In genomic region chr14:64707661-64708060, GRCh38 we compare ENCODE assay signal across 8 cellular contexts. TPM values are rescaled to one million over a fixed set of nuclear protein-coding genes. Genes with fewer than 3 reads are reported as not detected.
DNase-seq lines count a peak whose midpoint lies in the region; ATAC-seq and TF ChIP-seq lines count a peak whose summit lies in the region.

No MANE protein-coding gene starts in this region.

- TSS peak; percentile 3 for BruUV-seq in Caco-2 (replicated peaks; lab: Mats Ljungman, UMichigan)

- peak in 1 of 2 experiments; percentile 53 for DNase-seq in Caco-2
- peak; percentile 43 for DNase-seq in NOMO-1 treated with DMSO at 0.1 percent for 48 hours (lab: John Stamatoyannopoulos, UW; ENCODE audit: unreplicated experiment)
- no peak for DNase-seq in endothelial cell (ENCODE audit: low spot score)
- peak; percentile 81 for DNase-seq in non-pigmented ciliary epithelial cell (ENCODE audit: low read depth)
- no peak for DNase-seq in NAMALWA (ENCODE audit: low spot score)
- DNase-seq in NCI-H524 treated with DMSO at 0.1 percent for 48 hours (lab: John Stamatoyannopoulos, UW) = no peak

- H3K27ac Mint-ChIP-seq in Caco-2 (ENCODE audit: unreplicated experiment) = peak overlapping the region; percentile 42
- H3K27ac Mint-ChIP-seq in endothelial cell (ENCODE audit: unreplicated experiment) = peak overlapping the region; percentile 19

- H3K4me3 Mint-ChIP-seq in Caco-2 (ENCODE audit: unreplicated experiment) (peak overlapping the region; percentile 83), endothelial cell (ENCODE audit: unreplicated experiment) (peak overlapping the region; percentile 71)

- H3K36me3 Mint-ChIP-seq in Caco-2 (ENCODE audit: insufficient read depth, unreplicated experiment) (peaks cover 56% of the 10 kb centered on the region), endothelial cell (ENCODE audit: low read depth, unreplicated experiment) (peaks cover 15% of the 10 kb centered on the region)

- no peak overlapping the region for H3K4me3 ChIP-seq in Caco-2 (ENCODE audit: low read depth, low read length)

- H3K9me3 Mint-ChIP-seq in Caco-2 (ENCODE audit: unreplicated experiment) (peaks cover 5% of the 10 kb centered on the region), endothelial cell (ENCODE audit: unreplicated experiment) (no peaks in the 10 kb centered on the region)

- intact Hi-C loops in Caco-2 (cut with micrococcal nuclease; ENCODE audit: unreplicated experiment) = loop anchor here (2.0 kb wide), 1 partner anchor 17 kb away; no protein-coding TSS in a partner anchor

- peaks cover 5% of the 10 kb centered on the region for H3K36me3 ChIP-seq in Caco-2 (ENCODE audit: control insufficient read depth, insufficient read depth, low read length)

- H3K4me1 ChIP-seq in Caco-2 = peaks cover 30% of the 10 kb centered on the region

- H3K27me3 Mint-ChIP-seq in Caco-2 (ENCODE audit: insufficient read depth, unreplicated experiment) (no peaks in the 10 kb centered on the region), endothelial cell (ENCODE audit: unreplicated experiment) (peaks cover 12% of the 10 kb centered on the region)

- ATAC-seq in GM21825 (IDR thresholded peaks at IDR 0.05; ENCODE audit: unreplicated experiment) (no peak), HG03097 (IDR thresholded peaks at IDR 0.05; ENCODE audit: low FRiP score, unreplicated experiment) (no peak)

- CTCF ChIA-PET in Caco-2 (lab: Charles Lee) = interaction anchor here (0.7 kb wide), 1 partner anchor 59 kb away, joined by 4 read pairs; no protein-coding TSS in a partner anchor

- POLR2A ChIA-PET in Caco-2 (lab: Charles Lee) = interaction anchor here (1.2 kb wide), 1 partner anchor 51 kb away, joined by 4 read pairs; no protein-coding TSS in a partner anchor

- H3K27me3 ChIP-seq in Caco-2 (replicated peaks; ENCODE audit: control insufficient read depth, insufficient read depth, low read length) = no peaks in the 10 kb centered on the region

- H3K9me3 ChIP-seq in Caco-2 = peaks cover 8% of the 10 kb centered on the region

- TF ChIP-seq CTCF in Caco-2 (IDR thresholded peaks at IDR 0.05; ENCODE audit: insufficient read depth in 1 of 2, low read depth in 1 of 2, low read length in 1 of 2, severe bottlenecking in 1 of 2, unreplicated experiment in 1 of 2) (no peak), endothelial cell (IDR thresholded peaks at IDR 0.05; ENCODE audit: unreplicated experiment) (no peak)

- H3K4me1 Mint-ChIP-seq in Caco-2 (ENCODE audit: low read depth, unreplicated experiment) = peaks cover 64% of the 10 kb centered on the region
- peaks cover 55% of the 10 kb centered on the region for H3K4me1 Mint-ChIP-seq in endothelial cell (ENCODE audit: unreplicated experiment)

RNA-seq across cellular contexts. Expression of gene PLEKHG3, which starts 3.4 kb away (rescaled TPM):
- total RNA-seq in Caco-2 (2022) (85.9 and 90.8 TPM in 2 replicates), endothelial cell (ENCODE audit: unreplicated experiment) (31.4 TPM)

Comparison
In these comparisons a context has a peak if more than half of its experiments do, and no peak if none do; other contexts are left out.
1. DNase-seq: peak in NOMO-1 treated with DMSO at 0.1 percent for 48 hours (single experiment) and non-pigmented ciliary epithelial cell (single experiment); none in endothelial cell (single experiment), NAMALWA (single experiment) and NCI-H524 treated with DMSO at 0.1 percent for 48 hours (single experiment).